Comparison of ENCODE assay signal across 7 cellular contexts in genomic region chr1:20361805-20362381, GRCh38.
A peak's percentile ranks its signal among the peaks of the same experiment; 100 is the strongest.
DNase-seq lines count a peak whose midpoint lies in the region.

No MANE protein-coding gene starts in this region.

- H3K27me3 ChIP-seq in MG63, result no peaks in the 10 kb centered on the region

- peaks cover 61% of the 10 kb centered on the region for H3K27me3 Mint-ChIP-seq in activated CD4-positive, alpha-beta memory T cell treated with anti-CD3 and anti-CD28 coated beads, Interleukin-2, amount 10 ng/mL, durations not matched to agents 7 days and 5 days

- in situ Hi-C loops in G401 (cut with HindIII; ENCODE audit: low sequenced_read_pairs), result no loop called here

- H3K4me3 ChIP-seq in MG63, result no peak overlapping the region

- intact Hi-C loops in posterior cingulate gyrus (cut with DNase I), result loop anchor here (1.0 to 10.0 kb wide), 3 partner anchors 70 to 147 kb away; no protein-coding TSS in a partner anchor

- peak; percentile 85 for DNase-seq in G401 (ENCODE audit: low spot score)
- DNase-seq in MG63, result peak; percentile 46
- DNase-seq in activated CD4-positive, alpha-beta memory T cell treated with anti-CD3 and anti-CD28 coated beads, Interleukin-2, amount 10 ng/mL, durations not matched to agents 7 days and 5 days, result peak; percentile 38
- DNase-seq in globus pallidus (ENCODE audit: low spot score), result peak; percentile 58
- DNase-seq in posterior cingulate gyrus, result peak; percentile 73 to 97 (median 90)
- no peak for DNase-seq in amniotic stem cell (lab: John Stamatoyannopoulos, UW)
- DNase-seq in GM19238 (ENCODE audit: insufficient read length, low spot score), result no peak

- H3K4me1 Mint-ChIP-seq in activated CD4-positive, alpha-beta memory T cell treated with anti-CD3 and anti-CD28 coated beads, Interleukin-2, amount 10 ng/mL, durations not matched to agents 7 days and 5 days, result peaks cover 7% of the 10 kb centered on the region

- no peaks in the 10 kb centered on the region for H3K9me3 Mint-ChIP-seq in activated CD4-positive, alpha-beta memory T cell treated with anti-CD3 and anti-CD28 coated beads, Interleukin-2, amount 10 ng/mL, durations not matched to agents 7 days and 5 days

- H3K27ac Mint-ChIP-seq in activated CD4-positive, alpha-beta memory T cell treated with anti-CD3 and anti-CD28 coated beads, Interleukin-2, amount 10 ng/mL, durations not matched to agents 7 days and 5 days, result no peak overlapping the region

- H3K36me3 Mint-ChIP-seq in activated CD4-positive, alpha-beta memory T cell treated with anti-CD3 and anti-CD28 coated beads, Interleukin-2, amount 10 ng/mL, durations not matched to agents 7 days and 5 days (ENCODE audit: low read depth), result no peaks in the 10 kb centered on the region

- H3K4me3 Mint-ChIP-seq in activated CD4-positive, alpha-beta memory T cell treated with anti-CD3 and anti-CD28 coated beads, Interleukin-2, amount 10 ng/mL, durations not matched to agents 7 days and 5 days, result no peak overlapping the region

- CTCF ChIA-PET in activated CD4-positive, alpha-beta memory T cell treated with anti-CD3 and anti-CD28 coated beads, Interleukin-2, amount 10 ng/mL, durations not matched to agents 7 days and 5 days (lab: Charles Lee), result interaction anchor here (0.8 to 1.6 kb wide), 8 partner anchors 9 to 149 kb away, joined by 3 to 8 read pairs (median 4); no protein-coding TSS in a partner anchor

- H3K9me3 ChIP-seq in MG63, result no peaks in the 10 kb centered on the region

- POLR2A ChIA-PET in activated CD4-positive, alpha-beta memory T cell treated with anti-CD3 and anti-CD28 coated beads, Interleukin-2, amount 10 ng/mL, durations not matched to agents 7 days and 5 days (lab: Charles Lee), result no interaction called here

- no peaks in the 10 kb centered on the region for H3K36me3 ChIP-seq in MG63

Comparison
In these comparisons a context has a peak if more than half of its experiments do, and no peak if none do; other contexts are left out.
1. DNase-seq: peak in G401 (single experiment), MG63 (single experiment), activated CD4-positive, alpha-beta memory T cell treated with anti-CD3 and anti-CD28 coated beads, Interleukin-2, amount 10 ng/mL, durations not matched to agents 7 days and 5 days (single experiment), globus pallidus (single experiment) and posterior cingulate gyrus (10 of 10); none in amniotic stem cell (single experiment) and GM19238 (single experiment).